14 cellular contexts compared by ENCODE assay signal in genomic region chr4:10173754-10174749, GRCh38. TPM values are rescaled to one million over a fixed set of nuclear protein-coding genes. Genes with fewer than 3 reads are reported as not detected.
DNase-seq lines count a peak whose midpoint lies in the region; ATAC-seq, FAIRE-seq and TF ChIP-seq lines count a peak whose summit lies in the region.
"Had no signal": no experiment of that assay in that cellular context is flagged by ENCODE, and none has a peak within 500 bp of the region (broad histone marks: within the 10 kb centered on the region; RNA-seq: fewer than 3 reads in every experiment).

No MANE protein-coding gene starts in this region.

- H4K20me1 ChIP-seq in H1 (replicated peaks in 1 of 2; ENCODE audit: control insufficient read depth in 1 of 2, insufficient read depth in 2 of 2, low read length in 2 of 2), result no peaks in the 10 kb centered on the region

- no peaks in the 10 kb centered on the region for H3K36me3 ChIP-seq in H1 (ENCODE audit: control insufficient read depth in 2 of 4, insufficient read depth in 4 of 4, low read length in 3 of 4)
- no peaks in the 10 kb centered on the region for H3K36me3 ChIP-seq in mesendoderm (ENCODE audit: control insufficient read depth, insufficient read depth, low read length)
- H3K36me3 ChIP-seq in thyroid gland, result no peaks in the 10 kb centered on the region

- TF ChIP-seq POLR2A in H1 (IDR thresholded peaks at IDR 0.05; ENCODE audit: control extremely low read depth in 1 of 2, low read depth in 2 of 2, low read length in 2 of 2) (no peak), thyroid gland (IDR thresholded peaks at IDR 0.05) (no peak)

- H3K18ac ChIP-seq in H1 (ENCODE audit: extremely low read depth, low read length) (no peak overlapping the region), mesendoderm (ENCODE audit: low read length) (no peak overlapping the region)

- no peaks in the 10 kb centered on the region for H3K79me1 ChIP-seq in H1 (ENCODE audit: low read depth, low read length)
- no peaks in the 10 kb centered on the region for H3K79me1 ChIP-seq in mesendoderm (ENCODE audit: low read length)

- H2BK15ac ChIP-seq in H1 (ENCODE audit: low read length) (no peak overlapping the region), mesendoderm (replicated peaks; ENCODE audit: low read depth) (no peak overlapping the region)

- H3K23ac ChIP-seq in H1 (ENCODE audit: insufficient read length) (no peak overlapping the region), mesendoderm (ENCODE audit: low read length) (no peak overlapping the region)

- FAIRE-seq in H1 (lab: Jason Lieb, UNC), result no peak
- FAIRE-seq: RCC 7860 had no signal

- H2BK5ac ChIP-seq in H1 (ENCODE audit: low read depth, low read length) (no peak overlapping the region), mesendoderm (ENCODE audit: low read length) (no peak overlapping the region)

- no peak overlapping the region for H3K4me3 ChIP-seq in H1 (ENCODE audit: extremely low read depth in 1 of 4, insufficient read depth in 2 of 4, low read depth in 3 of 4, low read length in 4 of 4)
- H3K4me3 ChIP-seq in mesendoderm (ENCODE audit: low read length), result no peak overlapping the region
- no peak overlapping the region for H3K4me3 ChIP-seq in thyroid gland (replicated peaks in 1 of 3)

- intact Hi-C loops in thyroid gland (cut with DNase I), result no loop called here

- H2AFZ ChIP-seq in H1 (ENCODE audit: low read length), result peak overlapping the region; percentile 6; the same call in 1 of the 2 replicates

- TF ChIP-seq EP300 in H1 (IDR thresholded peaks at IDR 0.05; ENCODE audit: borderline replicate concordance in 1 of 2, low read depth in 2 of 2, low read length in 2 of 2), result no peak

- TF ChIP-seq CTCF in H1 (IDR thresholded peaks at IDR 0.05; ENCODE audit: control extremely low read depth in 1 of 3, insufficient read depth in 1 of 3, low read depth in 1 of 3, low read length in 3 of 3) (no peak), thyroid gland (IDR thresholded peaks at IDR 0.05) (no peak)

- no peak for TF ChIP-seq RAD21 in H1 (IDR thresholded peaks at IDR 0.05 in 1 of 2, conservative IDR thresholded peaks at IDR 0.05 in 1 of 2; ENCODE audit: low read depth in 2 of 2, low read length in 2 of 2)

- H3K9me3 ChIP-seq in H1 (ENCODE audit: insufficient read depth in 2 of 2, low read depth in 1 of 2, low read length in 1 of 2), result no peaks in the 10 kb centered on the region; a peak in 1 of 4 replicates
- H3K9me3 ChIP-seq in thyroid gland, result no peaks in the 10 kb centered on the region

- H3K27ac ChIP-seq in H1 (ENCODE audit: low read depth, low read length) (no peak overlapping the region), mesendoderm (ENCODE audit: low read depth, low read length) (peak overlapping the region; percentile 45), thyroid gland (peak overlapping the region; percentile 68 to 84 (median 74))
- H3K27ac ChIP-seq: 22Rv1 had no signal

- H3K23me2 ChIP-seq in H1 (ENCODE audit: low read depth, low read length), result no peaks in the 10 kb centered on the region

- POLR2A ChIA-PET in H1 (lab: Charles Lee; ENCODE audit: partially characterized antibody), result interaction anchor here (2.2 kb wide), 1 partner anchor 9 kb away, joined by 5 read pairs; no protein-coding TSS in a partner anchor

- no peak overlapping the region for H4K91ac ChIP-seq in H1 (replicated peaks; ENCODE audit: insufficient read length, low read length)

- no peak overlapping the region for H2BK20ac ChIP-seq in H1 (ENCODE audit: low read length)

- H3K27me3 ChIP-seq in H1 (replicated peaks in 1 of 4; ENCODE audit: control insufficient read depth in 3 of 4, extremely low read depth in 1 of 4, insufficient read depth in 3 of 4, low read length in 3 of 4) (no peaks in the 10 kb centered on the region), mesendoderm (ENCODE audit: insufficient read depth, low read length, poor library complexity) (no peaks in the 10 kb centered on the region), thyroid gland (no peaks in the 10 kb centered on the region)

- no peaks in the 10 kb centered on the region for H3K79me2 ChIP-seq in H1 (ENCODE audit: control insufficient read depth in 1 of 2, insufficient read depth in 2 of 2, low read length in 2 of 2)
- H3K79me2 ChIP-seq in mesendoderm (ENCODE audit: control insufficient read depth, insufficient read depth, low read length), result no peaks in the 10 kb centered on the region

- no peak overlapping the region for H3K9ac ChIP-seq in H1 (replicated peaks in 1 of 4; ENCODE audit: extremely low read depth in 1 of 4, low read depth in 3 of 4, low read length in 3 of 4)
- H3K9ac ChIP-seq in mesendoderm (ENCODE audit: low read length), result no peak overlapping the region

- no peak overlapping the region for H2AK5ac ChIP-seq in H1 (ENCODE audit: low read depth, low read length)
- H2AK5ac ChIP-seq in mesendoderm (ENCODE audit: low read length), result no peak overlapping the region

- H3K14ac ChIP-seq in H1 (ENCODE audit: insufficient read length), result no peak overlapping the region

- H3K4me2 ChIP-seq in H1 (ENCODE audit: insufficient read depth in 1 of 2, low read depth in 2 of 2, low read length in 2 of 2) (no peak overlapping the region), mesendoderm (ENCODE audit: low read length) (no peak overlapping the region)

- H3K4me1 ChIP-seq in H1 (replicated peaks in 1 of 4; ENCODE audit: control insufficient read depth in 3 of 4, insufficient read depth in 4 of 4, low read length in 3 of 4), result no peaks in the 10 kb centered on the region; a peak in 2 of 7 replicates
- no peaks in the 10 kb centered on the region for H3K4me1 ChIP-seq in mesendoderm (ENCODE audit: control insufficient read depth, low read depth, low read length)
- peaks cover 29 to 30% of the 10 kb centered on the region in 2 donors for H3K4me1 ChIP-seq in thyroid gland

- DNase-seq in DMS 273 (lab: John Stamatoyannopoulos, UW; ENCODE audit: unreplicated experiment) (peak; percentile 10), DMS 273 treated with DMSO at 0.1 percent for 48 hours (lab: John Stamatoyannopoulos, UW) (no peak), H1 (ENCODE audit: low read depth in 1 of 2, low spot score in 2 of 2) (no peak), mesendoderm (peak; percentile 54), thyroid gland (peak; percentile 86 to 87), SK-N-DZ (ENCODE audit: low spot score) (no peak), NOMO-1 (lab: John Stamatoyannopoulos, UW; ENCODE audit: unreplicated experiment in 2 of 2) (no peak)
- DNase-seq: DND-41, head of caudate nucleus, naive B cell, NCI-H1436 treated with DMSO at 0.1 percent for 48 hours had no signal

- 77% methylated on average over 10 of the region's 10 CpGs; no CpG with 5 or more reads in 1 of the 2 experiments for WGBS in H1 (ENCODE audit: extremely low coverage in 1 of 2, insufficient coverage in 1 of 2, insufficient read length in 1 of 2, insufficient replicate concordance in 2 of 2, low coverage in 1 of 2, low lambda C conversion rate in 2 of 2, missing lambda C conversion rate in 1 of 2), 2 experiments
- no CpG with 5 or more reads among the region's 10 CpGs for WGBS in mesendoderm (ENCODE audit: extremely low coverage, insufficient coverage, low lambda C conversion rate)
- 34 to 42% methylated on average over 10 of the region's 10 CpGs for WGBS in thyroid gland, 2 donors

- ATAC-seq in HG03039 (IDR thresholded peaks at IDR 0.05; ENCODE audit: unreplicated experiment), result no peak

- no peak overlapping the region for H4K8ac ChIP-seq in H1 (ENCODE audit: extremely low read depth, insufficient read depth, low read length)
- H4K8ac ChIP-seq in mesendoderm (ENCODE audit: low read depth, low read length), result no peak overlapping the region

- H3K4ac ChIP-seq in H1 (replicated peaks; ENCODE audit: insufficient read length, low read depth, low read length) (no peak overlapping the region), mesendoderm (ENCODE audit: low read depth, low read length) (no peak overlapping the region)

- no peak overlapping the region for H2BK12ac ChIP-seq in H1 (ENCODE audit: low read depth, low read length)

- H4K5ac ChIP-seq in H1 (ENCODE audit: insufficient read length, low read depth, low read length) (no peak overlapping the region), mesendoderm (ENCODE audit: low read length) (no peak overlapping the region)

- CTCF ChIA-PET in H1 (lab: Charles Lee; ENCODE audit: partially characterized antibody), result interaction anchor here (0.6 to 11.6 kb wide), 20 partner anchors 9 to 378 kb away, joined by 3 to 69 read pairs (median 4); no protein-coding TSS in a partner anchor

- no peak overlapping the region for H3K56ac ChIP-seq in H1 (replicated peaks; ENCODE audit: insufficient read length, low read depth, low read length)
- no peak overlapping the region for H3K56ac ChIP-seq in mesendoderm (ENCODE audit: low read length)

- H2BK120ac ChIP-seq in H1 (replicated peaks; ENCODE audit: low read depth, low read length) (no peak overlapping the region), mesendoderm (ENCODE audit: low read depth, low read length) (no peak overlapping the region)

TF ChIP-seq in H1, 55 proteins besides CTCF, POLR2A, EP300 and RAD21 (continues in another document):
- TF ChIP-seq CEBPB (IDR thresholded peaks at IDR 0.05; ENCODE audit: low read depth, low read length), result no peak
- no peak for TF ChIP-seq CBX5 (IDR thresholded peaks at IDR 0.05; ENCODE audit: low read depth, low read length)
- TF ChIP-seq CREB1 (IDR thresholded peaks at IDR 0.05), result no peak
- no peak for TF ChIP-seq JUN (IDR thresholded peaks at IDR 0.05; ENCODE audit: low read depth, low read length)
- TF ChIP-seq CHD1 (IDR thresholded peaks at IDR 0.05; ENCODE audit: low read depth, low read length), result no peak
- no peak for TF ChIP-seq BCL11A (IDR thresholded peaks at IDR 0.05; ENCODE audit: low read depth in 2 of 2, low read length in 2 of 2)
- no peak for TF ChIP-seq MAFK (IDR thresholded peaks at IDR 0.05; ENCODE audit: low read depth, low read length)
- TF ChIP-seq GABPA (IDR thresholded peaks at IDR 0.05; ENCODE audit: borderline replicate concordance, insufficient read depth, low read length), result no peak

RNA-seq across cellular contexts. Expression of gene WDR1, which starts 57.5 kb away (rescaled TPM):
- total RNA-seq in H1 (2021; fragmentation: NEBNext Ultra II Directional; extraction: Animal tissue kit (Norgen Biotek cat#: 25700)), result 315 and 339 TPM in 2 replicates
- 377 and 432 TPM in 2 replicates for polyA plus RNA-seq in H1 (2011; rRNA removed)
- polyA plus RNA-seq in H1 (2011; cell fraction: cytosol; rRNA removed), result 375 TPM
- 381 TPM for polyA plus RNA-seq in H1 (2011; cell fraction: nucleus; rRNA removed)
- 213 to 348 TPM (median 304 TPM) in 4 replicates for polyA plus RNA-seq in H1 (2012, experiment 1 of 2)
- 195 TPM for polyA plus RNA-seq in H1 (2012, experiment 2 of 2)
- polyA plus RNA-seq in H1 (2013, experiment 1 of 2), result 135 TPM
- 138 TPM for polyA plus RNA-seq in H1 (2013, experiment 2 of 2)
- polyA minus RNA-seq in H1 (2011; rRNA and poly(A)+ RNA removed), result 264 and 269 TPM in 2 replicates
- 174 TPM for polyA minus RNA-seq in H1 (2011; cell fraction: cytosol; rRNA and poly(A)+ RNA removed)
- polyA minus RNA-seq in H1 (2011; cell fraction: nucleus; rRNA and poly(A)+ RNA removed), result 135 TPM
- polyA plus RNA-seq in mesendoderm (2013, experiment 1 of 2), result 261 TPM
- 261 TPM for polyA plus RNA-seq in mesendoderm (2013, experiment 2 of 2)
- total RNA-seq in thyroid gland, result 100 to 1,000 TPM; 122 to 238 (median 213) TPM
- 51.3 and 55.2 TPM in 2 replicates for polyA plus RNA-seq in SK-N-DZ (2014; cell fraction: cytosol; rRNA removed)
- 42.2 and 42.5 TPM in 2 replicates for polyA plus RNA-seq in SK-N-DZ (2014; cell fraction: nucleus; rRNA removed)

Comparison
In these comparisons a context has a peak if more than half of its experiments do, and no peak if none do; other contexts are left out.
1. DNase-seq: peak in DMS 273 (single experiment), mesendoderm (single experiment) and thyroid gland (2 of 2); none in DMS 273 treated with DMSO at 0.1 percent for 48 hours (single experiment), H1 (0 of 2), SK-N-DZ (single experiment) and NOMO-1 (0 of 2).